ENCODE assay signal across 32 cellular contexts in the genomic region with DNA sequence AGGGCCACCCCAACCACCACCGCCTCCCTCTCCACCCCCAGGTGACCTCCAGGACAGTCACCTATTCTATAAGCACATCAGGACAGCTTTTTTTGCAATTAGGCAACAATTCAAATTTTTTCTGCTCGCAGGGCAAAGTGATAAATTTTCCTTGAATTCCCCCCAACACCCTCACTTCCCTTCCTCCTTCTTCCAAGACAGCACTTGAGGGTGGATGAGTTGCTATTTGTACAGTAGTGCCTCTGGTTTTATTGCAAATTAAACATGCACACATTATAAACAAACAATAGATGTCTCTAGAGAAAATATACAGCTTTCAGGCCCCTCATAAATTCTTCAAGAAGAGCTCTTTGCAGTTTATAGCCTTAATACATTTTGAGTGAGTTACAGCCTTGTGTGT.
"Had no signal": no experiment of that assay in that cellular context is flagged by ENCODE, and none has a peak within 500 bp of the region (broad histone marks: within the 10 kb centered on the region; RNA-seq: fewer than 3 reads in every experiment).

No MANE protein-coding gene starts in this region.

- H3K27ac ChIP-seq: brain microvascular endothelial cell, esophagus squamous epithelium had no signal

- H3K4me3 Mint-ChIP-seq: activated CD4-positive, alpha-beta memory T cell treated with anti-CD3 and anti-CD28 coated beads, Interleukin-2, amount 10 ng/mL, durations not matched to agents 7 days and 5 days; activated CD4-positive, alpha-beta T cell treated with anti-CD3 and anti-CD28 coated beads for 36 hours; activated CD4-positive, alpha-beta T cell treated with anti-CD3 and anti-CD28 coated beads, Interleukin-2, amount 10 ng/mL, durations not matched to agents 24 days and 14 days; activated naive CD8-positive, alpha-beta T cell; activated T-cell treated with anti-CD3 and anti-CD28 coated beads, Interleukin-2, amount 50 U/mL, for 24 hours; activated T-cell treated with anti-CD3 and anti-CD28 coated beads, Interleukin-2, amount 50 U/mL, for 72 hours; effector memory CD8-positive, alpha-beta T cell; T-helper 17 cell; T-helper 2 cell treated with Interferon-gamma antibody and Interleukin-4, amounts not matched to agents 5 μg/mL and 100 μg/mL, for 36 hours had no signal

- H3K4me3 ChIP-seq: esophagus squamous epithelium had no signal

- FAIRE-seq: astrocyte, colon, frontal cortex had no signal

- H3K36me3 Mint-ChIP-seq: activated naive CD8-positive, alpha-beta T cell had no signal

- ATAC-seq: activated CD4-positive, alpha-beta T cell treated with anti-CD3 and anti-CD28 coated beads for 36 hours; activated T-cell treated with anti-CD3 and anti-CD28 coated beads, Interleukin-2, amount 50 U/mL, for 72 hours; effector memory CD8-positive, alpha-beta T cell; T-helper 17 cell had no signal

- H3K36me3 ChIP-seq: brain microvascular endothelial cell, esophagus squamous epithelium had no signal

- H3K27ac Mint-ChIP-seq: activated CD4-positive, alpha-beta memory T cell treated with anti-CD3 and anti-CD28 coated beads, Interleukin-2, amount 10 ng/mL, durations not matched to agents 7 days and 5 days; activated CD4-positive, alpha-beta T cell treated with anti-CD3 and anti-CD28 coated beads for 36 hours; activated CD4-positive, alpha-beta T cell treated with anti-CD3 and anti-CD28 coated beads, Interleukin-2, amount 10 ng/mL, durations not matched to agents 24 days and 14 days; activated naive CD8-positive, alpha-beta T cell; activated T-cell treated with anti-CD3 and anti-CD28 coated beads, Interleukin-2, amount 50 U/mL, for 24 hours; activated T-cell treated with anti-CD3 and anti-CD28 coated beads, Interleukin-2, amount 50 U/mL, for 72 hours; effector memory CD8-positive, alpha-beta T cell; T-helper 17 cell; T-helper 2 cell treated with Interferon-gamma antibody and Interleukin-4, amounts not matched to agents 5 μg/mL and 100 μg/mL, for 36 hours had no signal

- H3K4me1 Mint-ChIP-seq: activated CD4-positive, alpha-beta memory T cell treated with anti-CD3 and anti-CD28 coated beads, Interleukin-2, amount 10 ng/mL, durations not matched to agents 7 days and 5 days; activated CD4-positive, alpha-beta T cell treated with anti-CD3 and anti-CD28 coated beads for 36 hours; activated CD4-positive, alpha-beta T cell treated with anti-CD3 and anti-CD28 coated beads, Interleukin-2, amount 10 ng/mL, durations not matched to agents 24 days and 14 days; T-helper 17 cell had no signal

- DNase-seq: activated CD4-positive, alpha-beta memory T cell treated with anti-CD3 and anti-CD28 coated beads, Interleukin-2, amount 10 ng/mL, durations not matched to agents 7 days and 5 days; activated CD4-positive, alpha-beta T cell treated with anti-CD3 and anti-CD28 coated beads for 36 hours; activated CD4-positive, alpha-beta T cell treated with anti-CD3 and anti-CD28 coated beads, Interleukin-2, amount 10 ng/mL, durations not matched to agents 24 days and 14 days; activated CD4-positive, alpha-beta T cell treated with anti-CD3 and anti-CD28 coated beads, Interleukin-2, amount 50 U/mL, for 4 hours; activated CD4-positive, CD25-positive, alpha-beta regulatory T cell; activated CD4-positive, CD25-positive, alpha-beta regulatory T cell treated with anti-CD3 and anti-CD28 coated beads, Interleukin-2, amount 50 U/mL, for 72 hours; activated CD8-positive, alpha-beta memory T cell treated with anti-CD3 and anti-CD28 coated beads, Interleukin-2, amount 50 U/mL, for 48 hours; activated effector memory CD4-positive, alpha-beta T cell treated with Interleukin-2 at 50 U/mL for 16 hours; activated gamma-delta T cell treated with Interleukin-2 at 50 U/mL for 16 hours; activated naive CD4-positive, alpha-beta T cell treated with anti-CD3 and anti-CD28 coated beads, Interleukin-2, amount 50 U/mL, for 16 hours; activated naive CD4-positive, alpha-beta T cell treated with Interleukin-2 at 50 U/mL for 16 hours; activated T-cell treated with anti-CD3 and anti-CD28 coated beads for 4 hours; activated T-cell treated with anti-CD3 and anti-CD28 coated beads, Interleukin-2, amount 50 U/mL, for 24 hours; activated T-cell treated with anti-CD3 and anti-CD28 coated beads, Interleukin-2, amount 50 U/mL, for 72 hours; amniotic stem cell; anterior cingulate cortex; brain microvascular endothelial cell; cortex of kidney; dermis blood vessel endothelial cell; effector CD4-positive, alpha-beta T cell; effector memory CD8-positive, alpha-beta T cell; erythroblast; esophagus squamous epithelium; head of caudate nucleus; hypothalamus; T-helper 17 cell; T1000 had no signal

- H3K4me1 ChIP-seq: esophagus squamous epithelium had no signal

- H3K9me3 ChIP-seq: esophagus squamous epithelium had no signal

- H3K9me3 Mint-ChIP-seq: activated CD4-positive, alpha-beta memory T cell treated with anti-CD3 and anti-CD28 coated beads, Interleukin-2, amount 10 ng/mL, durations not matched to agents 7 days and 5 days; activated CD4-positive, alpha-beta T cell treated with anti-CD3 and anti-CD28 coated beads, Interleukin-2, amount 10 ng/mL, durations not matched to agents 24 days and 14 days; activated T-cell treated with anti-CD3 and anti-CD28 coated beads, Interleukin-2, amount 50 U/mL, for 24 hours; activated T-cell treated with anti-CD3 and anti-CD28 coated beads, Interleukin-2, amount 50 U/mL, for 72 hours; effector memory CD8-positive, alpha-beta T cell; T-helper 2 cell treated with Interferon-gamma antibody and Interleukin-4, amounts not matched to agents 5 μg/mL and 100 μg/mL, for 36 hours had no signal
